1 cellular context compared by ENCODE assay signal in the genomic region with DNA sequence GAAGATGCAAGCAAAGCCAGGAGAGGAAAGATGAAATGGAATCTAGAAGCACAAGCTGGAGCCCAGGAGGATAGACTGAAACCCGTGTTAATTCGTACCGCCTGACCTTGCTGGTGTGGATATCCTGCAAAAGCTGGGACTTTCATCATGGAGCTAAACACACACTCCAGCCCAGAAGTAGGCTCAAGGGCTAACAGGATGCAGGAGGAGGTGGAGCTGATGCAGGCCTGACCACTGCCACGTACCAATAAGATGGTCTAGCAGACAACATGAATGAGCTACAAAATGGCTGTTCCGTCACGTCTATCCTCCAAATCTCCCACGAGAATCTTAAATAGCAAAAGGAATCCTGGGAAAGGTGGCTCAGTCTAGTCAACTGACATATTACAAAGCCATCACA.
TF ChIP-seq lines count a peak whose summit lies in the region.

No MANE protein-coding gene starts in this region.

TF ChIP-seq in SK-N-SH treated with all-trans-retinoic acid at 6 μM for 48 hours, 23 proteins besides CTCF, POLR2A, EP300 and RAD21 (continued from another document):
- TF ChIP-seq, protein P1, sequence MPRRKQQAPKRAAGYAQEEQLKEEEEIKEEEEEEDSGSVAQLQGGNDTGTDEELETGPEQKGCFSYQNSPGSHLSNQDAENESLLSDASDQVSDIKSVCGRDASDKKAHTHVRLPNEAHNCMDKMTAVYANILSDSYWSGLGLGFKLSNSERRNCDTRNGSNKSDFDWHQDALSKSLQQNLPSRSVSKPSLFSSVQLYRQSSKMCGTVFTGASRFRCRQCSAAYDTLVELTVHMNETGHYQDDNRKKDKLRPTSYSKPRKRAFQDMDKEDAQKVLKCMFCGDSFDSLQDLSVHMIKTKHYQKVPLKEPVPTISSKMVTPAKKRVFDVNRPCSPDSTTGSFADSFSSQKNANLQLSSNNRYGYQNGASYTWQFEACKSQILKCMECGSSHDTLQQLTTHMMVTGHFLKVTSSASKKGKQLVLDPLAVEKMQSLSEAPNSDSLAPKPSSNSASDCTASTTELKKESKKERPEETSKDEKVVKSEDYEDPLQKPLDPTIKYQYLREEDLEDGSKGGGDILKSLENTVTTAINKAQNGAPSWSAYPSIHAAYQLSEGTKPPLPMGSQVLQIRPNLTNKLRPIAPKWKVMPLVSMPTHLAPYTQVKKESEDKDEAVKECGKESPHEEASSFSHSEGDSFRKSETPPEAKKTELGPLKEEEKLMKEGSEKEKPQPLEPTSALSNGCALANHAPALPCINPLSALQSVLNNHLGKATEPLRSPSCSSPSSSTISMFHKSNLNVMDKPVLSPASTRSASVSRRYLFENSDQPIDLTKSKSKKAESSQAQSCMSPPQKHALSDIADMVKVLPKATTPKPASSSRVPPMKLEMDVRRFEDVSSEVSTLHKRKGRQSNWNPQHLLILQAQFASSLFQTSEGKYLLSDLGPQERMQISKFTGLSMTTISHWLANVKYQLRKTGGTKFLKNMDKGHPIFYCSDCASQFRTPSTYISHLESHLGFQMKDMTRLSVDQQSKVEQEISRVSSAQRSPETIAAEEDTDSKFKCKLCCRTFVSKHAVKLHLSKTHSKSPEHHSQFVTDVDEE (CRISPR knock-in tag; IDR thresholded peaks at IDR 0.05), result no peak
- TF ChIP-seq TCF4 (CRISPR knock-in tag; IDR thresholded peaks at IDR 0.05; ENCODE audit: borderline replicate concordance) (no peak), TOX (CRISPR knock-in tag; IDR thresholded peaks at IDR 0.05; ENCODE audit: borderline replicate concordance) (no peak), ZC3H10 (CRISPR knock-in tag; IDR thresholded peaks at IDR 0.05) (no peak), GLIS3 (CRISPR knock-in tag; IDR thresholded peaks at IDR 0.05) (no peak), ZFP30 (CRISPR knock-in tag; IDR thresholded peaks at IDR 0.05) (no peak), OSR1 (CRISPR knock-in tag; IDR thresholded peaks at IDR 0.05) (no peak), CSDC2 (CRISPR knock-in tag; IDR thresholded peaks at IDR 0.05) (no peak), ZNF565 (CRISPR knock-in tag; conservative IDR thresholded peaks at IDR 0.05; ENCODE audit: low read depth) (no peak), ISL1 (CRISPR knock-in tag; IDR thresholded peaks at IDR 0.05) (no peak), ZFP3 (CRISPR knock-in tag; IDR thresholded peaks at IDR 0.05) (no peak), ZNF8 (CRISPR knock-in tag; IDR thresholded peaks at IDR 0.05) (no peak), RARB (CRISPR knock-in tag; IDR thresholded peaks at IDR 0.05) (no peak), SNAI2 (CRISPR knock-in tag; IDR thresholded peaks at IDR 0.05) (no peak)
- TF ChIP-seq, protein P2, sequence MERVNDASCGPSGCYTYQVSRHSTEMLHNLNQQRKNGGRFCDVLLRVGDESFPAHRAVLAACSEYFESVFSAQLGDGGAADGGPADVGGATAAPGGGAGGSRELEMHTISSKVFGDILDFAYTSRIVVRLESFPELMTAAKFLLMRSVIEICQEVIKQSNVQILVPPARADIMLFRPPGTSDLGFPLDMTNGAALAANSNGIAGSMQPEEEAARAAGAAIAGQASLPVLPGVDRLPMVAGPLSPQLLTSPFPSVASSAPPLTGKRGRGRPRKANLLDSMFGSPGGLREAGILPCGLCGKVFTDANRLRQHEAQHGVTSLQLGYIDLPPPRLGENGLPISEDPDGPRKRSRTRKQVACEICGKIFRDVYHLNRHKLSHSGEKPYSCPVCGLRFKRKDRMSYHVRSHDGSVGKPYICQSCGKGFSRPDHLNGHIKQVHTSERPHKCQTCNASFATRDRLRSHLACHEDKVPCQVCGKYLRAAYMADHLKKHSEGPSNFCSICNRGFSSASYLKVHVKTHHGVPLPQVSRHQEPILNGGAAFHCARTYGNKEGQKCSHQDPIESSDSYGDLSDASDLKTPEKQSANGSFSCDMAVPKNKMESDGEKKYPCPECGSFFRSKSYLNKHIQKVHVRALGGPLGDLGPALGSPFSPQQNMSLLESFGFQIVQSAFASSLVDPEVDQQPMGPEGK (CRISPR knock-in tag; IDR thresholded peaks at IDR 0.05; ENCODE audit: borderline replicate concordance), result no peak
- TF ChIP-seq, protein P3, sequence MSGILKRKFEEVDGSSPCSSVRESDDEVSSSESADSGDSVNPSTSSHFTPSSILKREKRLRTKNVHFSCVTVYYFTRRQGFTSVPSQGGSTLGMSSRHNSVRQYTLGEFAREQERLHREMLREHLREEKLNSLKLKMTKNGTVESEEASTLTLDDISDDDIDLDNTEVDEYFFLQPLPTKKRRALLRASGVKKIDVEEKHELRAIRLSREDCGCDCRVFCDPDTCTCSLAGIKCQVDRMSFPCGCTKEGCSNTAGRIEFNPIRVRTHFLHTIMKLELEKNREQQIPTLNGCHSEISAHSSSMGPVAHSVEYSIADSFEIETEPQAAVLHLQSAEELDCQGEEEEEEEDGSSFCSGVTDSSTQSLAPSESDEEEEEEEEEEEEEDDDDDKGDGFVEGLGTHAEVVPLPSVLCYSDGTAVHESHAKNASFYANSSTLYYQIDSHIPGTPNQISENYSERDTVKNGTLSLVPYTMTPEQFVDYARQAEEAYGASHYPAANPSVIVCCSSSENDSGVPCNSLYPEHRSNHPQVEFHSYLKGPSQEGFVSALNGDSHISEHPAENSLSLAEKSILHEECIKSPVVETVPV (CRISPR knock-in tag; IDR thresholded peaks at IDR 0.05), result no peak
- TF ChIP-seq, protein P4, sequence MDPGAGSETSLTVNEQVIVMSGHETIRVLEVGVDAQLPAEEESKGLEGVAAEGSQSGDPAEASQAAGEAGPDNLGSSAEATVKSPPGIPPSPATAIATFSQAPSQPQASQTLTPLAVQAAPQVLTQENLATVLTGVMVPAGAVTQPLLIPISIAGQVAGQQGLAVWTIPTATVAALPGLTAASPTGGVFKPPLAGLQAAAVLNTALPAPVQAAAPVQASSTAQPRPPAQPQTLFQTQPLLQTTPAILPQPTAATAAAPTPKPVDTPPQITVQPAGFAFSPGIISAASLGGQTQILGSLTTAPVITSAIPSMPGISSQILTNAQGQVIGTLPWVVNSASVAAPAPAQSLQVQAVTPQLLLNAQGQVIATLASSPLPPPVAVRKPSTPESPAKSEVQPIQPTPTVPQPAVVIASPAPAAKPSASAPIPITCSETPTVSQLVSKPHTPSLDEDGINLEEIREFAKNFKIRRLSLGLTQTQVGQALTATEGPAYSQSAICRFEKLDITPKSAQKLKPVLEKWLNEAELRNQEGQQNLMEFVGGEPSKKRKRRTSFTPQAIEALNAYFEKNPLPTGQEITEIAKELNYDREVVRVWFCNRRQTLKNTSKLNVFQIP (CRISPR knock-in tag; IDR thresholded peaks at IDR 0.05; ENCODE audit: borderline replicate concordance, low read depth), result no peak
